ENCODE assay signal across 9 cellular contexts in the genomic region with DNA sequence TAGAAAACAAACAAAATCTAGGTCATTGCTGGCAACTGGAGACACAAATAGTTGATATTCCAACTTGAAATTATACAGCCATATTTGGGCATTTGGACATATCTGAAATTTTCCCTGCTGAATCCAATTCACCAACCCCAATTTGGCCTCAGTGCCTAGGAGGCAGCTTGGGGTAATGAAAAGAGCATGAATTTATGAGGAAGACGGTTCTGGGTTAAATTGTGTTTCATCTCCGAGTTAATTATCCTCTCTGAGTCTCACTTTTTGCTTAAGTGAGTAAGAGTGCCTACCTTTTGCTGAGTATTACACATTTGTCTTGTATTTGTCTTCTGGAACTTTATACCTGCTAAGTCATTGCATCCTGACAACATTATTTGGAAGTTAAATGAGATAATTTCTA.
"Had no signal": no experiment of that assay in that cellular context is flagged by ENCODE, and none has a peak within 500 bp of the region (broad histone marks: within the 10 kb centered on the region; RNA-seq: fewer than 3 reads in every experiment).

No MANE protein-coding gene starts in this region.

- H3K9me3 ChIP-seq: HAP-1 had no signal

- ATAC-seq: HCT116, K562 had no signal

- H3K4me3 ChIP-seq: GM23248, HAP-1, K562 had no signal

- H2AFZ ChIP-seq: GM23248 had no signal

- H3K9ac ChIP-seq: GM23248 had no signal

- DNase-seq: GM23248, GOT3, H7, HFFc6, IMR-90, KG1 had no signal

- H3K27ac ChIP-seq: GM23248 had no signal

- H3K36me3 ChIP-seq: HAP-1 had no signal
